ENCODE assay signal across 32 cellular contexts in the genomic region with DNA sequence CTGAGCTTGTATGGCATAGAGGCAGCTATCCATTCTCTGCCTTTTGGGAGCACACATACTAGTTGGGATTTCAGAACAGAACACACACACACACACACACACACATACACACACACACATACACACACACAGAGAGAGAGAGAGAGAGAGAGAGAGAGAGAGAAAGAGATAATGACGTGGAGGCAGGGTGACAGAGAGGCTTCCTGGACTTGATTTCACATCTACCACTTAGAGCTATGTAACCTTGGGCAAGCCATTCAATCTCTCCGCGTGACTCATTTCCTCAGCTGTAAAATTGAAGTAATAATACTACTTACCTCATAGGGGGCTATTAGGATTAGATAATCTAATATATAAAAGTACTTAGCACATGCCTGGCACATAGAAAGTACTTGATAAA. TPM values are rescaled to one million over a fixed set of nuclear protein-coding genes. Genes with fewer than 3 reads are reported as not detected.
A peak's percentile ranks its signal among the peaks of the same experiment; 100 is the strongest.
DNase-seq lines count a peak whose midpoint lies in the region; ATAC-seq, FAIRE-seq and TF ChIP-seq lines count a peak whose summit lies in the region.
"Had no signal": no experiment of that assay in that cellular context is flagged by ENCODE, and none has a peak within 500 bp of the region (broad histone marks: within the 10 kb centered on the region; RNA-seq: fewer than 3 reads in every experiment).

No MANE protein-coding gene starts in this region.

- FAIRE-seq in small intestine (lab: Jason Lieb, UNC) = no peak
- no peak for FAIRE-seq in frontal cortex (lab: Jason Lieb, UNC)
- FAIRE-seq: GM12892, HepG2 had no signal

- H3K9me3 ChIP-seq in small intestine (ENCODE audit: control insufficient read depth, low read depth) = no peaks in the 10 kb centered on the region
- H3K9me3 ChIP-seq: prostate gland, sigmoid colon had no signal

- no peak overlapping the region for H3K27ac ChIP-seq in brain microvascular endothelial cell
- no peak overlapping the region for H3K27ac ChIP-seq in small intestine (ENCODE audit: low read depth in 1 of 2, low read length in 1 of 2)
- H3K27ac ChIP-seq: dorsolateral prefrontal cortex, hepatocyte, prostate gland, sigmoid colon had no signal

- H3K4me1 ChIP-seq in small intestine (ENCODE audit: control insufficient read depth in 2 of 2, insufficient read depth in 1 of 2, low read depth in 1 of 2, low read length in 1 of 2) = no peaks in the 10 kb centered on the region
- H3K4me1 ChIP-seq: prostate gland, sigmoid colon had no signal

- no peak overlapping the region for H3K4me3 ChIP-seq in brain microvascular endothelial cell (ENCODE audit: low read depth, low read length)
- H3K4me3 ChIP-seq in fibroblast of villous mesenchyme (ENCODE audit: low read depth, low read length) = no peak overlapping the region
- no peak overlapping the region for H3K4me3 ChIP-seq in small intestine (ENCODE audit: low read depth in 1 of 2, low read length in 2 of 2)
- H3K4me3 ChIP-seq: dorsolateral prefrontal cortex, hepatocyte, prostate gland, sigmoid colon had no signal

- 57 to 74% (median 63%) methylated on average over 3 of the region's 3 CpGs for WGBS in small intestine, 3 donors

- in situ Hi-C loops in brain microvascular endothelial cell (cut with HindIII; ENCODE audit: low pct_ligation_motif_present, low sequenced_read_pairs) = no loop called here

- no peaks in the 10 kb centered on the region for H3K36me3 ChIP-seq in brain microvascular endothelial cell (replicated peaks)
- H3K36me3 ChIP-seq in small intestine (ENCODE audit: control insufficient read depth in 2 of 2, insufficient read depth in 2 of 2, low read length in 2 of 2) = no peaks in the 10 kb centered on the region
- H3K36me3 ChIP-seq: prostate gland, sigmoid colon had no signal

- H3K27me3 ChIP-seq in brain microvascular endothelial cell (replicated peaks) = no peaks in the 10 kb centered on the region
- no peaks in the 10 kb centered on the region for H3K27me3 ChIP-seq in small intestine (ENCODE audit: control insufficient read depth in 2 of 2, insufficient read depth in 2 of 2, low read length in 2 of 2)
- H3K27me3 ChIP-seq: hepatocyte, sigmoid colon had no signal

- no peak for ATAC-seq in HG03108 (IDR thresholded peaks at IDR 0.05; ENCODE audit: unreplicated experiment)
- ATAC-seq: activated CD8-positive, alpha-beta T cell treated with anti-CD3 and anti-CD28 coated beads for 36 hours; activated T-helper 17 cell treated with anti-CD3 and anti-CD28 coated beads, Interleukin-2, amount 50 U/mL, for 72 hours; HCT116; HepG2; left lobe of liver; Panc1 had no signal

- DNase-seq in M059J (ENCODE audit: low read depth) (peak; percentile 67), brain microvascular endothelial cell (peak; percentile 79), fibroblast of villous mesenchyme (ENCODE audit: low read depth) (peak; percentile 19), small intestine (peak; percentile 27), SHP77 treated with DMSO at 0.1 percent for 48 hours (lab: John Stamatoyannopoulos, UW) (no peak), frontal cortex (ENCODE audit: low spot score in 2 of 2) (no peak)
- DNase-seq: activated CD4-positive, CD25-positive, alpha-beta regulatory T cell treated with anti-CD3 and anti-CD28 coated beads, Interleukin-2, amount 50 U/mL, for 72 hours; activated CD8-positive, alpha-beta T cell treated with anti-CD3 and anti-CD28 coated beads for 36 hours; anterior cingulate cortex; Calu3; dorsolateral prefrontal cortex; foreskin melanocyte; naive B cell; NCI-H1048; NCI-H187; NCI-H2171; NCI-H524 treated with DMSO at 0.1 percent for 48 hours; NK-92 treated with Interleukin-12 subunit alpha and Interleukin-12 subunit beta, amount 100 ng/mL, for 24 hours; nucleus accumbens; sigmoid colon; stimulated activated naive CD4-positive, alpha-beta T cell had no signal

- TF ChIP-seq CTCF in brain microvascular endothelial cell (IDR thresholded peaks at IDR 0.05; ENCODE audit: low read depth, low read length, missing control alignments) = no peak
- no peak for TF ChIP-seq CTCF in fibroblast of villous mesenchyme (IDR thresholded peaks at IDR 0.05; ENCODE audit: insufficient read depth, low read depth, low read length)

RNA-seq across cellular contexts. Expression of gene GRIA3, which starts 12.3 kb away (rescaled TPM):
- 1.6 and 4.7 TPM in 2 replicates for total RNA-seq in M059J (2014; rRNA removed; shearing (Covaris generic))
- total RNA-seq in fibroblast of villous mesenchyme = 8.1 and 19.4 TPM in 2 replicates
- polyA plus RNA-seq in small intestine = under 1 TPM in 2 of 3 donors, not detected in 1; 0.22 to 0.84 TPM
- 58.7 TPM for total RNA-seq in frontal cortex
- total RNA-seq: activated CD8-positive, alpha-beta T cell treated with anti-CD3 and anti-CD28 coated beads for 36 hours; activated T-helper 17 cell treated with anti-CD3 and anti-CD28 coated beads, Interleukin-2, amount 50 U/mL, for 72 hours; Calu3; HepG2; LHCN-M2; SK-MEL-5 had no signal
- polyA plus RNA-seq: HepG2 had no signal

Comparison
In these comparisons a context has a peak if more than half of its experiments do, and no peak if none do; other contexts are left out.
1. DNase-seq: peak in M059J (single experiment), brain microvascular endothelial cell (single experiment), fibroblast of villous mesenchyme (single experiment) and small intestine (single experiment); none in SHP77 treated with DMSO at 0.1 percent for 48 hours (single experiment) and frontal cortex (0 of 2).